ENCODE assay signal across 9 cellular contexts in genomic region chr4:166501941-166502382, GRCh38.
DNase-seq lines count a peak whose midpoint lies in the region; TF ChIP-seq lines count a peak whose summit lies in the region.
"Had no signal": no experiment of that assay in that cellular context is flagged by ENCODE, and none has a peak within 500 bp of the region (broad histone marks: within the 10 kb centered on the region; RNA-seq: fewer than 3 reads in every experiment).

No MANE protein-coding gene starts in this region.

- H3K27ac ChIP-seq in RWPE1 (no peak overlapping the region), prostate gland (no peak overlapping the region)
- H3K27ac ChIP-seq: skin epidermis had no signal

- CTCF ChIA-PET in RWPE1 (lab: Yijun Ruan, JAX), result interaction anchor here (0.6 kb wide), 1 partner anchor 106 kb away, joined by 3 read pairs; no protein-coding TSS in a partner anchor

- no peaks in the 10 kb centered on the region for H3K36me3 ChIP-seq in prostate gland

- DNase-seq in GM12864 (ENCODE audit: low read depth), result no peak
- DNase-seq in HFF-Myc (ENCODE audit: extremely low read depth, low read depth), result no peak
- peak; percentile 2 for DNase-seq in RWPE1 (ENCODE audit: low spot score)
- DNase-seq in kidney tubule cell (ENCODE audit: low spot score), result peak; percentile 36
- no peak for DNase-seq in NCI-H748 treated with DMSO at 0.1 percent for 48 hours (lab: John Stamatoyannopoulos, UW)
- DNase-seq in prostate gland (ENCODE audit: low spot score), result no peak
- no peak for DNase-seq in activated CD4-positive, CD25-positive, alpha-beta regulatory T cell (lab: John Stamatoyannopoulos, UW)
- DNase-seq in cerebellum (ENCODE audit: low spot score), result no peak

- peak; percentile 33 for TF ChIP-seq CTCF in GM12864 (IDR thresholded peaks at IDR 0.05; ENCODE audit: low read depth, low read length, missing control alignments)
- TF ChIP-seq CTCF in HFF-Myc (IDR thresholded peaks at IDR 0.05; ENCODE audit: low read depth, low read length, missing control alignments), result peak; percentile 25
- no peak for TF ChIP-seq CTCF in RWPE1 (conservative IDR thresholded peaks at IDR 0.05; ENCODE audit: low read depth)
- TF ChIP-seq CTCF in prostate gland (IDR thresholded peaks at IDR 0.05), result no peak

- 69% methylated on average over 13 of the region's 13 CpGs for WGBS in prostate gland

- no peak overlapping the region for H3K4me3 ChIP-seq in GM12864 (ENCODE audit: low read depth, low read length)
- H3K4me3 ChIP-seq in HFF-Myc (replicated peaks; ENCODE audit: low read depth, low read length), result no peak overlapping the region
- H3K4me3 ChIP-seq in prostate gland, result no peak overlapping the region
- H3K4me3 ChIP-seq: skin epidermis had no signal

- no peak for TF ChIP-seq POLR2A in prostate gland (IDR thresholded peaks at IDR 0.05)

- no peaks in the 10 kb centered on the region for H3K4me1 ChIP-seq in prostate gland (replicated peaks)

- no peaks in the 10 kb centered on the region for H3K9me3 ChIP-seq in prostate gland

- no peaks in the 10 kb centered on the region for H3K27me3 ChIP-seq in prostate gland (replicated peaks; ENCODE audit: insufficient read depth)

- intact Hi-C loops in prostate gland (cut with DNase I), result no loop called here

- POLR2A ChIA-PET in RWPE1 (lab: Yijun Ruan, JAX; ENCODE audit: low non-redundant PET), result no interaction called here

Comparison
In these comparisons a context has a peak if more than half of its experiments do, and no peak if none do; other contexts are left out.
1. DNase-seq: peak in RWPE1 (single experiment) and kidney tubule cell (single experiment); none in GM12864 (single experiment), HFF-Myc (single experiment), NCI-H748 treated with DMSO at 0.1 percent for 48 hours (single experiment), prostate gland (single experiment), activated CD4-positive, CD25-positive, alpha-beta regulatory T cell (0 of 4) and cerebellum (single experiment).
2. CTCF ChIP-seq: peak in GM12864 (single experiment) and HFF-Myc (single experiment); none in RWPE1 (single experiment) and prostate gland (0 of 4).